In genomic region chr7:16345979-16346958, GRCh38 we compare ENCODE assay signal across 9 cellular contexts.
A peak's percentile ranks its signal among the peaks of the same experiment; 100 is the strongest.
DNase-seq lines count a peak whose midpoint lies in the region; ATAC-seq, FAIRE-seq and TF ChIP-seq lines count a peak whose summit lies in the region.
"Had no signal": no experiment of that assay in that cellular context is flagged by ENCODE, and none has a peak within 500 bp of the region (broad histone marks: within the 10 kb centered on the region; RNA-seq: fewer than 3 reads in every experiment).

No MANE protein-coding gene starts in this region.

- no peak for TF ChIP-seq CTCF in bronchial epithelial cell (IDR thresholded peaks at IDR 0.05; ENCODE audit: insufficient read depth, low read length, severe bottlenecking)
- no peak for TF ChIP-seq CTCF in WERI-Rb-1 (IDR thresholded peaks at IDR 0.05; ENCODE audit: low read depth, low read length)

- H3K4me1 ChIP-seq in skeletal muscle satellite cell (ENCODE audit: control insufficient read depth, insufficient read depth, low read length): peaks cover 29% of the 10 kb centered on the region

- H3K9me3 ChIP-seq in skeletal muscle satellite cell (replicated peaks; ENCODE audit: low read length): peaks cover 6% of the 10 kb centered on the region
- H3K9me3 ChIP-seq in WERI-Rb-1 (ENCODE audit: severe bottlenecking): no peaks in the 10 kb centered on the region

- H3K27me3 ChIP-seq in bronchial epithelial cell (ENCODE audit: control insufficient read depth, insufficient read depth, low read length): no peaks in the 10 kb centered on the region
- H3K27me3 ChIP-seq in skeletal muscle satellite cell (ENCODE audit: control insufficient read depth, insufficient read depth, low read length): no peaks in the 10 kb centered on the region
- no peaks in the 10 kb centered on the region for H3K27me3 ChIP-seq in WERI-Rb-1 (ENCODE audit: insufficient read depth, low read depth, severe bottlenecking)

- H3K9ac ChIP-seq in skeletal muscle satellite cell (ENCODE audit: low read depth, low read length): peak overlapping the region; percentile 9

- H3K4me2 ChIP-seq in skeletal muscle satellite cell (ENCODE audit: low read length): peak overlapping the region; percentile 45

- FAIRE-seq in bronchial epithelial cell (lab: Jason Lieb, UNC): peak; percentile 47

- no peak overlapping the region for H3K27ac ChIP-seq in WERI-Rb-1

- no peaks in the 10 kb centered on the region for H3K36me3 ChIP-seq in bronchial epithelial cell (ENCODE audit: control insufficient read depth, insufficient read depth, low read length)
- H3K36me3 ChIP-seq in skeletal muscle satellite cell (ENCODE audit: insufficient read depth, low read length): no peaks in the 10 kb centered on the region
- no peaks in the 10 kb centered on the region for H3K36me3 ChIP-seq in WERI-Rb-1

- ATAC-seq in HG03571 (IDR thresholded peaks at IDR 0.05; ENCODE audit: unreplicated experiment): peak; percentile 46

- DNase-seq in NCI-H1105 treated with DMSO at 0.1 percent for 48 hours (lab: John Stamatoyannopoulos, UW) (peak; percentile 86), NCI-H1105 (lab: John Stamatoyannopoulos, UW) (no peak), bronchial epithelial cell (ENCODE audit: low read depth) (peak; percentile 82), NCI-H774 (lab: John Stamatoyannopoulos, UW) (no peak), WERI-Rb-1 (no peak), NCI-H2107 treated with DMSO at 0.1 percent for 48 hours (lab: John Stamatoyannopoulos, UW; ENCODE audit: unreplicated experiment) (no peak)
- DNase-seq: 8988T had no signal

- H3K4me3 ChIP-seq in bronchial epithelial cell (ENCODE audit: low read depth, low read length) (no peak overlapping the region), skeletal muscle satellite cell (ENCODE audit: low read length) (no peak overlapping the region), WERI-Rb-1 (ENCODE audit: low read depth, low read length) (no peak overlapping the region)

Comparison
In these comparisons a context has a peak if more than half of its experiments do, and no peak if none do; other contexts are left out.
1. DNase-seq: peak in NCI-H1105 treated with DMSO at 0.1 percent for 48 hours (single experiment) and bronchial epithelial cell (single experiment); none in NCI-H1105 (single experiment), NCI-H774 (single experiment), WERI-Rb-1 (single experiment) and NCI-H2107 treated with DMSO at 0.1 percent for 48 hours (single experiment).